ENCODE assay signal across 15 cellular contexts in the genomic region with DNA sequence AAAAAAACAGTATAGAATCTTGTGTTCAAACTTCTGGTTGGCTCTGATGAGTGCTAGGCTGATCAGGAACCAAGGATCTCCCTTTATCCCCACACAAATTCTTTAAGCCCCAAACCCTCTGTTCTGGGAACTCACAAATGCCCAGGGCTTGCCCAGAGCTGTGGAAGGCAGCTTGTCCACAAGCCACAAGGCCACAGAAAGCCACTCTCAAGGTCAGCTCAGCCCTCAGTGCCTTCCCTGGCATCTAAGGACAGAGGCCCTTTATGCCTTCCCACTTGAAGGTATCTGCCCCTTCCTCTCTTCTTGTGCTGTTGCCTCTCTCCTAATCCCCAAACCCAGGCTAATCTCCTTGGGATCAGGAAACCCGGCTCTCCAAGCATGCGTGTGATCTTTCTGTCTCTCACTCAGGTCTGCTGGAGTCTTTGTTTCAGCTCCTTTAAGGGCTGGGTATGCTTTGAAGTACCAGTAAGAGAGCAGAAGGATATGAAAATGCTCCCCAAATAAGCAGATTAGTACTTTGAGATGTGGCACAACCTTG.
DNase-seq lines count a peak whose midpoint lies in the region; ATAC-seq lines count a peak whose summit lies in the region.
"Had no signal": no experiment of that assay in that cellular context is flagged by ENCODE, and none has a peak within 500 bp of the region (broad histone marks: within the 10 kb centered on the region; RNA-seq: fewer than 3 reads in every experiment).

No MANE protein-coding gene starts in this region.

- no peak overlapping the region for H3K27ac Mint-ChIP-seq in natural killer cell treated with Interleukin-12 subunit alpha and Interleukin-12 subunit beta and Interleukin-15 and Interleukin-18, amount 100 ng/mL, for 72 hours
- H3K27ac Mint-ChIP-seq: HFFc6 had no signal

- ATAC-seq in GM18511 (IDR thresholded peaks at IDR 0.05; ENCODE audit: unreplicated experiment): no peak
- ATAC-seq in natural killer cell treated with Interleukin-12 subunit alpha and Interleukin-12 subunit beta and Interleukin-15 and Interleukin-18, amount 100 ng/mL, for 72 hours: no peak
- ATAC-seq: A549, HepG2 had no signal

- H3K9me3 Mint-ChIP-seq in natural killer cell treated with Interleukin-12 subunit alpha and Interleukin-12 subunit beta and Interleukin-15 and Interleukin-18, amount 100 ng/mL, for 72 hours: no peaks in the 10 kb centered on the region

- peaks cover 8 to 24% of the 10 kb centered on the region in 2 donors for H3K27me3 Mint-ChIP-seq in natural killer cell treated with Interleukin-12 subunit alpha and Interleukin-12 subunit beta and Interleukin-15 and Interleukin-18, amount 100 ng/mL, for 72 hours

- H3K36me3 Mint-ChIP-seq in natural killer cell treated with Interleukin-12 subunit alpha and Interleukin-12 subunit beta and Interleukin-15 and Interleukin-18, amount 100 ng/mL, for 72 hours: no peaks in the 10 kb centered on the region
- H3K36me3 Mint-ChIP-seq: CD8-positive, alpha-beta memory T cell had no signal

- H3K4me3 Mint-ChIP-seq in natural killer cell treated with Interleukin-12 subunit alpha and Interleukin-12 subunit beta and Interleukin-15 and Interleukin-18, amount 100 ng/mL, for 72 hours: no peak overlapping the region
- H3K4me3 Mint-ChIP-seq: CD8-positive, alpha-beta memory T cell; HFFc6 had no signal

- DNase-seq in NCI-H82 treated with DMSO at 0.1 percent for 48 hours (lab: John Stamatoyannopoulos, UW; ENCODE audit: unreplicated experiment) (peak; percentile 71), germinal center (ENCODE audit: low spot score) (peak; percentile 0), myocyte (ENCODE audit: low read depth) (peak; percentile 81), COLO668 (lab: John Stamatoyannopoulos, UW; ENCODE audit: unreplicated experiment) (no peak)
- no peak for DNase-seq in natural killer cell treated with Interleukin-12 subunit alpha and Interleukin-12 subunit beta and Interleukin-15 and Interleukin-18, amount 100 ng/mL, for 72 hours (ENCODE audit: low spot score)
- DNase-seq in effector CD4-positive, alpha-beta T cell: no peak
- DNase-seq: BE2C; CD8-positive, alpha-beta memory T cell; DND-41; GDM1; HCEC 1CT; HFFc6 had no signal

- no peaks in the 10 kb centered on the region for H3K4me1 Mint-ChIP-seq in natural killer cell treated with Interleukin-12 subunit alpha and Interleukin-12 subunit beta and Interleukin-15 and Interleukin-18, amount 100 ng/mL, for 72 hours (ENCODE audit: low read depth in 2 of 2)
- H3K4me1 Mint-ChIP-seq: CD8-positive, alpha-beta memory T cell had no signal

Comparison
In these comparisons a context has a peak if more than half of its experiments do, and no peak if none do; other contexts are left out.
1. DNase-seq: peak in NCI-H82 treated with DMSO at 0.1 percent for 48 hours (single experiment), germinal center (single experiment) and myocyte (single experiment); none in COLO668 (single experiment), natural killer cell treated with Interleukin-12 subunit alpha and Interleukin-12 subunit beta and Interleukin-15 and Interleukin-18, amount 100 ng/mL, for 72 hours (single experiment) and effector CD4-positive, alpha-beta T cell (single experiment).